8 cellular contexts compared by ENCODE assay signal in genomic region chr2:158953454-158953853, GRCh38. TPM values are rescaled to one million over a fixed set of nuclear protein-coding genes. Genes with fewer than 3 reads are reported as not detected.
A peak's percentile ranks its signal among the peaks of the same experiment; 100 is the strongest.
DNase-seq lines count a peak whose midpoint lies in the region; ATAC-seq and TF ChIP-seq lines count a peak whose summit lies in the region.
"Had no signal": no experiment of that assay in that cellular context is flagged by ENCODE, and none has a peak within 500 bp of the region (broad histone marks: within the 10 kb centered on the region; RNA-seq: fewer than 3 reads in every experiment).

No MANE protein-coding gene starts in this region.

- no peak for ATAC-seq in body of pancreas

- H3K27me3 ChIP-seq in body of pancreas (no peaks in the 10 kb centered on the region), hepatocyte (no peaks in the 10 kb centered on the region), subcutaneous abdominal adipose tissue (ENCODE audit: control insufficient read depth in 5 of 5, insufficient read depth in 4 of 5, low read length in 5 of 5) (no peaks in the 10 kb centered on the region), testis (no peaks in the 10 kb centered on the region)

- DNase-seq in NCI-H226, result peak; percentile 70
- no peak for DNase-seq in body of pancreas
- DNase-seq in hepatocyte (ENCODE audit: low spot score), result no peak
- DNase-seq in NCI-H524 treated with DMSO at 0.1 percent for 48 hours (lab: John Stamatoyannopoulos, UW), result no peak
- DNase-seq in stimulated activated naive CD4-positive, alpha-beta T cell treated with Interleukin-2 at 50 U/mL for 16 hours (lab: John Stamatoyannopoulos, UW), result no peak
- no peak for DNase-seq in testis

- H3K9ac ChIP-seq in subcutaneous abdominal adipose tissue (ENCODE audit: low read length in 5 of 5), result peak overlapping the region in 2 of 5 donors; percentile 1 to 39

- intact Hi-C loops in body of pancreas (cut with DNase I) (no loop called here), testis (cut with DNase I; ENCODE audit: low total_unique reads) (no loop called here)

- WGBS in body of pancreas, 2 donors, result 50 to 52% methylated on average over 4 of the region's 4 CpGs
- 66% methylated on average over 4 of the region's 4 CpGs for WGBS in hepatocyte (ENCODE audit: low lambda C conversion rate, missing lambda C conversion rate)
- 26 to 28% methylated on average over 4 of the region's 4 CpGs for WGBS in testis, 2 donors

- TF ChIP-seq POLR2A in body of pancreas (IDR thresholded peaks at IDR 0.05), result no peak
- no peak for TF ChIP-seq POLR2A in testis (IDR thresholded peaks at IDR 0.05)

- H3K4me2 ChIP-seq in hepatocyte, result no peak overlapping the region

- H2AFZ ChIP-seq in hepatocyte, result no peak overlapping the region

- H4K20me1 ChIP-seq in hepatocyte (ENCODE audit: insufficient read depth, poor library complexity, severe bottlenecking), result no peaks in the 10 kb centered on the region

- no peak overlapping the region for H3K4me3 ChIP-seq in body of pancreas
- no peak overlapping the region for H3K4me3 ChIP-seq in hepatocyte
- no peak overlapping the region for H3K4me3 ChIP-seq in subcutaneous abdominal adipose tissue (ENCODE audit: low read depth in 1 of 5, low read length in 5 of 5)
- H3K4me3 ChIP-seq in testis, result no peak overlapping the region
- H3K4me3 ChIP-seq: skin epidermis had no signal

- H3K27ac ChIP-seq in body of pancreas, result peak overlapping the region in 3 of 4 donors; percentile 61 to 73 (median 73)
- H3K27ac ChIP-seq in hepatocyte, result peak overlapping the region; percentile 57
- H3K27ac ChIP-seq in subcutaneous abdominal adipose tissue (ENCODE audit: low read depth, low read length), result peak overlapping the region; percentile 61
- H3K27ac ChIP-seq in testis, result no peak overlapping the region

- H3K36me3 ChIP-seq in body of pancreas (replicated peaks in 1 of 2; ENCODE audit: insufficient read depth in 1 of 2, low read depth in 2 of 2), result no peaks in the 10 kb centered on the region
- H3K36me3 ChIP-seq in hepatocyte (replicated peaks; ENCODE audit: insufficient read depth, low read depth), result no peaks in the 10 kb centered on the region
- no peaks in the 10 kb centered on the region for H3K36me3 ChIP-seq in subcutaneous abdominal adipose tissue (ENCODE audit: control insufficient read depth in 5 of 5, insufficient read depth in 5 of 5, low read length in 5 of 5)
- H3K36me3 ChIP-seq in testis (ENCODE audit: low read depth, missing control alignments), result no peaks in the 10 kb centered on the region

- H3K4me1 ChIP-seq in body of pancreas (peaks cover 18% of the 10 kb centered on the region), hepatocyte (ENCODE audit: insufficient read depth) (peaks cover 10% of the 10 kb centered on the region), subcutaneous abdominal adipose tissue (ENCODE audit: control insufficient read depth in 5 of 5, insufficient read depth in 5 of 5, low read length in 5 of 5) (peaks cover 8 to 23% (median 19%) of the 10 kb centered on the region in 5 donors), testis (peaks cover 11% of the 10 kb centered on the region)

- no peaks in the 10 kb centered on the region for H3K9me3 ChIP-seq in body of pancreas
- no peaks in the 10 kb centered on the region for H3K9me3 ChIP-seq in hepatocyte (ENCODE audit: low read depth)
- no peaks in the 10 kb centered on the region for H3K9me3 ChIP-seq in subcutaneous abdominal adipose tissue (ENCODE audit: control insufficient read depth in 5 of 5, low read length in 5 of 5)
- H3K9me3 ChIP-seq in testis, result no peaks in the 10 kb centered on the region

- no peaks in the 10 kb centered on the region for H3K9me2 ChIP-seq in hepatocyte (replicated peaks; ENCODE audit: insufficient read depth)

- TF ChIP-seq CTCF in body of pancreas (IDR thresholded peaks at IDR 0.05), result no peak
- no peak for TF ChIP-seq CTCF in hepatocyte (IDR thresholded peaks at IDR 0.05; ENCODE audit: poor library complexity)
- TF ChIP-seq CTCF in testis (IDR thresholded peaks at IDR 0.05), result no peak

- no peaks in the 10 kb centered on the region for H3K79me2 ChIP-seq in hepatocyte

RNA-seq across cellular contexts. Expression of gene TANC1, which starts 15.0 kb away (rescaled TPM):
- 10 to 100 TPM; 23.1 to 23.3 TPM for total RNA-seq in body of pancreas
- total RNA-seq in hepatocyte, result 18.5 and 20.6 TPM in 2 replicates
- 8.3 and 8.9 TPM in 2 replicates for polyA plus RNA-seq in hepatocyte
- total RNA-seq in testis, result 10 to 100 TPM; 16.2 to 19.3 TPM
- polyA plus RNA-seq in testis (ENCODE audit: insufficient read depth, low read depth, low replicate concordance), result 8.6 TPM

Comparison
In these comparisons a context has a peak if more than half of its experiments do, and no peak if none do; other contexts are left out.
1. H3K27ac ChIP-seq: peak in body of pancreas (3 of 4), hepatocyte (single experiment) and subcutaneous abdominal adipose tissue (single experiment); none in testis (0 of 2).